Comparison of ENCODE assay signal across 9 cellular contexts in the genomic region with DNA sequence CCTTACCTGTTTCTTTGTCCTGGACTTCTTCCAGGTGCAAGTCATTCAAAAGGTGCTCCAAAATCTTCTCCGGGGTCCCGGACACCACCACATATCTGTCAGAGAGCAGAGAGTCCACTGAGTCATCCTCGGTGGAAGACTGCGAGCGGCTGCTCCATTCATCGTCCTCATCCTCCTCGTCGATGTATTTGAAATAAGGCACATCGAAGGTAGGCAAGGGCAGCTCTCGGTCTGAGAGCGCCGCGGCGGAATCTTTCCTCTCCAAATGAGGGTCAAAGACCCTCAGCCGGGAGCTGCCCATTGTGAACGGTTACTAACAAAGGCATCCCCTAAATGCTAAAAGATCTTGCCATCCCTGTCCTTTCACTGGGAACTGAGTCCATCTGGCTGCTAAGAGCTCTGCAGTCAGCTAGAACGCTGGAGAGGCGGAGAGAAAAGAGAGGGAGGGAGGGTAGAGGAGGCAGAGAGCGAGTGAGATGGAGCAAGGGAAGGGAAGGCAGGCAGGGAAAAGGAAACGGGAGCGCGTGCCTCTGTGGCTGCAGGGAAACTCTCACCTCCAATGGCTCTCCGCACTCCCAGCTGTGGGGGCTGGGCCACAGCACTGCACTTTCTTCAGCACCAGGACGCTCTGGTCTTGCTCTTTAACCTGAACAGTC.
DNase-seq lines count a peak whose midpoint lies in the region; FAIRE-seq and TF ChIP-seq lines count a peak whose summit lies in the region.
"Had no signal": no experiment of that assay in that cellular context is flagged by ENCODE, and none has a peak within 500 bp of the region (broad histone marks: within the 10 kb centered on the region; RNA-seq: fewer than 3 reads in every experiment).

No MANE protein-coding gene starts in this region.

- peak overlapping the region; percentile 34; the same call in 1 of the 2 replicates for H3K27ac Mint-ChIP-seq in HFFc6

- H3K36me3 ChIP-seq in iPS-20b (ENCODE audit: insufficient read depth, low read depth, low read length) (no peaks in the 10 kb centered on the region), Peyer's patch (peaks cover 0 to 27% (median 0%) of the 10 kb centered on the region in 3 donors)
- no peaks in the 10 kb centered on the region for H3K36me3 ChIP-seq in effector memory CD4-positive, alpha-beta T cell (ENCODE audit: control insufficient read depth, insufficient read depth, low read length)

- no peak for TF ChIP-seq POLR2A in Peyer's patch (IDR thresholded peaks at IDR 0.05)

- no peaks in the 10 kb centered on the region for H3K9me3 Mint-ChIP-seq in HFFc6

- H3K27me3 Mint-ChIP-seq in HFFc6 (ENCODE audit: insufficient read depth), result peaks cover 4% of the 10 kb centered on the region; the same call in 1 of the 2 replicates

- peaks cover 14% of the 10 kb centered on the region for H3K4me1 Mint-ChIP-seq in HFFc6 (ENCODE audit: low read depth)

- H3K4me3 ChIP-seq in iPS-20b (ENCODE audit: low read length) (peak overlapping the region; percentile 85), skeletal muscle cell (ENCODE audit: low read depth, low read length) (peak overlapping the region; percentile 39), Peyer's patch (peak overlapping the region in 1 of 4 donors; percentile 20)
- H3K4me3 ChIP-seq in effector memory CD4-positive, alpha-beta T cell (ENCODE audit: insufficient read depth, low read depth, low read length, poor library complexity, severe bottlenecking), result no peak overlapping the region

- H3K4me3 Mint-ChIP-seq in HFFc6, result peak overlapping the region; percentile 78

- H3K27me3 ChIP-seq in iPS-20b (ENCODE audit: insufficient read depth, low read length) (peaks cover 12% of the 10 kb centered on the region), Peyer's patch (no peaks in the 10 kb centered on the region)
- H3K27me3 ChIP-seq in effector memory CD4-positive, alpha-beta T cell (replicated peaks; ENCODE audit: control insufficient read depth, insufficient read depth, low read length, poor library complexity, severe bottlenecking), result no peaks in the 10 kb centered on the region

- H3K27ac ChIP-seq in iPS-20b (ENCODE audit: low read length) (no peak overlapping the region), Peyer's patch (no peak overlapping the region)
- no peak overlapping the region for H3K27ac ChIP-seq in effector memory CD4-positive, alpha-beta T cell (ENCODE audit: insufficient read depth, low read length, poor library complexity, severe bottlenecking)
- H3K27ac ChIP-seq: epithelial cell of prostate had no signal

- H3K4me1 ChIP-seq in iPS-20b (ENCODE audit: insufficient read depth, low read length), result peaks cover 31% of the 10 kb centered on the region
- H3K4me1 ChIP-seq in effector memory CD4-positive, alpha-beta T cell (ENCODE audit: control insufficient read depth, insufficient read depth, low read length, poor library complexity, severe bottlenecking), result no peaks in the 10 kb centered on the region
- H3K4me1 ChIP-seq in Peyer's patch, result no peaks in the 10 kb centered on the region

- TF ChIP-seq CTCF in HFFc6 (IDR thresholded peaks at IDR 0.05), result no peak
- TF ChIP-seq CTCF in Peyer's patch (IDR thresholded peaks at IDR 0.05), result no peak

- H3K9me3 ChIP-seq in iPS-20b (ENCODE audit: insufficient read depth, low read depth, low read length) (no peaks in the 10 kb centered on the region), Peyer's patch (no peaks in the 10 kb centered on the region)
- H3K9me3 ChIP-seq in effector memory CD4-positive, alpha-beta T cell (ENCODE audit: control insufficient read depth, low read length), result no peaks in the 10 kb centered on the region

- H3K9ac ChIP-seq in iPS-20b (ENCODE audit: low read depth, low read length), result peak overlapping the region; percentile 68; the same call in 1 of the 2 replicates

- FAIRE-seq in HTR-8/SVneo (lab: Jason Lieb, UNC), result no peak

- no peaks in the 10 kb centered on the region for H3K36me3 Mint-ChIP-seq in HFFc6 (ENCODE audit: low read depth)

- DNase-seq in HFFc6 (peak; percentile 21), cerebellar cortex (ENCODE audit: low spot score) (peak; percentile 92), skeletal muscle cell (ENCODE audit: low read depth) (peak; percentile 18), Peyer's patch (no peak), HTR-8/SVneo (ENCODE audit: insufficient read length, low spot score) (no peak), SHP77 (lab: John Stamatoyannopoulos, UW) (no peak)
- no peak for DNase-seq in effector memory CD4-positive, alpha-beta T cell

Comparison
In these comparisons a context has a peak if more than half of its experiments do, and no peak if none do; other contexts are left out.
1. DNase-seq: peak in HFFc6 (single experiment), cerebellar cortex (single experiment) and skeletal muscle cell (single experiment); none in effector memory CD4-positive, alpha-beta T cell (0 of 3), Peyer's patch (0 of 3), HTR-8/SVneo (single experiment) and SHP77 (0 of 2).